In genomic region chr13:29508130-29508873, GRCh38 we compare ENCODE assay signal across 1 cellular context.
A peak's percentile ranks its signal among the peaks of the same experiment; 100 is the strongest.
TF ChIP-seq lines count a peak whose summit lies in the region.

No MANE protein-coding gene starts in this region.

TF ChIP-seq in K562, 482 proteins besides CTCF, POLR2A, EP300 and RAD21 (continued from another document and continues in another):
- TF ChIP-seq ZNF318 (IDR thresholded peaks at IDR 0.05; ENCODE audit: borderline replicate concordance in 1 of 2, low read depth in 1 of 2): no peak
- TF ChIP-seq SMC3 (conservative IDR thresholded peaks at IDR 0.05; ENCODE audit: insufficient read depth, low read depth, low read length): peak; percentile 78
- peak; percentile 30 for TF ChIP-seq POLR2B (IDR thresholded peaks at IDR 0.05; ENCODE audit: low read depth, partially characterized antibody)
- no peak for TF ChIP-seq TAF15 (IDR thresholded peaks at IDR 0.05; ENCODE audit: low read depth, low read length)
- TF ChIP-seq THRB (CRISPR knock-in tag; conservative IDR thresholded peaks at IDR 0.05): no peak
- TF ChIP-seq ATF2 (CRISPR knock-in tag; IDR thresholded peaks at IDR 0.05): no peak
- TF ChIP-seq NR2C1 (IDR thresholded peaks at IDR 0.05): peak; percentile 34; the same call in 1 of the 2 replicates
- TF ChIP-seq NR2C1 (tag; IDR thresholded peaks at IDR 0.05): 0 out of 2 replicates have a peak, but pooled peaks have one; percentile 63
- TF ChIP-seq ZNF41 (CRISPR knock-in tag; conservative IDR thresholded peaks at IDR 0.05): no peak
- TF ChIP-seq NEUROD1 (IDR thresholded peaks at IDR 0.05; ENCODE audit: borderline replicate concordance, low read depth, low read length, partially characterized antibody): no peak
- peak; percentile 44; the same call in 1 of the 2 replicates for TF ChIP-seq TEAD4 (IDR thresholded peaks at IDR 0.05; ENCODE audit: low read length)
- TF ChIP-seq TEAD4 (CRISPR knock-in tag; IDR thresholded peaks at IDR 0.05; ENCODE audit: borderline replicate concordance): no peak
- TF ChIP-seq CTCFL (IDR thresholded peaks at IDR 0.05; ENCODE audit: borderline replicate concordance, insufficient read depth, low read depth, low read length, poor library complexity, severe bottlenecking): peak; percentile 65
- TF ChIP-seq CBFA2T3 (IDR thresholded peaks at IDR 0.05): peak; percentile 57
- TF ChIP-seq HDAC2 (IDR thresholded peaks at IDR 0.05): peak; percentile 79; the same call in 1 of the 2 replicates
- TF ChIP-seq PHF21A (IDR thresholded peaks at IDR 0.05; ENCODE audit: borderline replicate concordance, low read depth): peak; percentile 86; the same call in 1 of the 2 replicates
- peak; percentile 40; the same call in 1 of the 2 replicates for TF ChIP-seq POLR2G (IDR thresholded peaks at IDR 0.05; ENCODE audit: low read depth, low read length)
- TF ChIP-seq AFF1 (IDR thresholded peaks at IDR 0.05; ENCODE audit: low read depth in 1 of 2, partially characterized antibody in 2 of 2): no peak
- TF ChIP-seq CREB3L1 (IDR thresholded peaks at IDR 0.05; ENCODE audit: borderline replicate concordance, low read depth): no peak
- no peak for TF ChIP-seq CEBPZ (IDR thresholded peaks at IDR 0.05; ENCODE audit: borderline replicate concordance, low read depth, low read length)
- no peak for TF ChIP-seq NKRF (IDR thresholded peaks at IDR 0.05; ENCODE audit: borderline replicate concordance)
- peak; percentile 61; the same call in 1 of the 2 replicates for TF ChIP-seq STAG1 (CRISPR knock-in tag; IDR thresholded peaks at IDR 0.05; ENCODE audit: borderline replicate concordance)
- TF ChIP-seq HDGF (IDR thresholded peaks at IDR 0.05): no peak
- no peak for TF ChIP-seq ASH1L (IDR thresholded peaks at IDR 0.05; ENCODE audit: borderline replicate concordance, low read depth, partially characterized antibody)
- TF ChIP-seq SPI1 (IDR thresholded peaks at IDR 0.05; ENCODE audit: borderline replicate concordance, low read depth, low read length): no peak
- TF ChIP-seq HCFC1 (IDR thresholded peaks at IDR 0.05; ENCODE audit: low read depth, low read length): no peak
- TF ChIP-seq HDAC1 (IDR thresholded peaks at IDR 0.05): peak in 1 of 2 experiments; percentile 67; a peak in 1 of 4 replicates
- 0 out of 2 replicates have a peak, but pooled peaks have one; percentile 19 for TF ChIP-seq KLF16 (IDR thresholded peaks at IDR 0.05)
- no peak for TF ChIP-seq ETV1 (tag; conservative IDR thresholded peaks at IDR 0.05; ENCODE audit: low read depth)
- peak; percentile 80 to 83 for TF ChIP-seq KDM1A (IDR thresholded peaks at IDR 0.05)
